In genomic region chr2:177921726-177922125, GRCh38 we compare ENCODE assay signal across 35 cellular contexts.
"Had no signal": no experiment of that assay in that cellular context is flagged by ENCODE, and none has a peak within 500 bp of the region (broad histone marks: within the 10 kb centered on the region; RNA-seq: fewer than 3 reads in every experiment).

No MANE protein-coding gene starts in this region.

- H3K36me3 Mint-ChIP-seq: activated CD4-positive, alpha-beta memory T cell treated with anti-CD3 and anti-CD28 coated beads for 36 hours; activated naive CD8-positive, alpha-beta T cell had no signal

- H3K9me3 Mint-ChIP-seq: activated B cell treated with CpG ODN at 0.5 μM for 24 hours; activated CD4-positive, alpha-beta memory T cell treated with anti-CD3 and anti-CD28 coated beads for 36 hours; activated naive CD4-positive, alpha-beta T cell treated with anti-CD3 and anti-CD28 coated beads for 36 hours; activated naive CD8-positive, alpha-beta T cell treated with anti-CD3 and anti-CD28 coated beads, Interleukin-2, amount 50 U/mL, for 24 hours; activated T-cell treated with anti-CD3 and anti-CD28 coated beads, Interleukin-2, amount 50 U/mL, for 4 hours; activated T-helper 1 cell treated with anti-CD3 and anti-CD28 coated beads, Interleukin-12 subunit alpha, Interleukin-12 subunit beta, Interleukin-2, Interleukin-4 antibody, amounts not matched to agents 30 ng/mL and 10 ng/mL and 1 ng/mL, durations not matched to agents 14 hours and 24 hours and 36 hours had no signal

- ATAC-seq: activated naive CD8-positive, alpha-beta T cell treated with anti-CD3 and anti-CD28 coated beads, Interleukin-2, amount 50 U/mL, for 24 hours; activated T-cell treated with anti-CD3 and anti-CD28 coated beads, Interleukin-2, amount 50 U/mL, for 4 hours; PC-3; Right ventricle myocardium inferior had no signal

- H3K4me1 Mint-ChIP-seq: activated B cell treated with CpG ODN at 0.5 μM for 24 hours; activated naive CD8-positive, alpha-beta T cell treated with anti-CD3 and anti-CD28 coated beads, Interleukin-2, amount 50 U/mL, for 24 hours had no signal

- H3K4me3 Mint-ChIP-seq: activated B cell treated with CpG ODN at 0.5 μM for 24 hours; activated CD4-positive, alpha-beta memory T cell treated with anti-CD3 and anti-CD28 coated beads for 36 hours; activated naive CD4-positive, alpha-beta T cell treated with anti-CD3 and anti-CD28 coated beads for 36 hours; activated naive CD8-positive, alpha-beta T cell; activated naive CD8-positive, alpha-beta T cell treated with anti-CD3 and anti-CD28 coated beads, Interleukin-2, amount 50 U/mL, for 24 hours; activated T-cell treated with anti-CD3 and anti-CD28 coated beads, Interleukin-2, amount 50 U/mL, for 4 hours; activated T-helper 1 cell treated with anti-CD3 and anti-CD28 coated beads, Interleukin-12 subunit alpha, Interleukin-12 subunit beta, Interleukin-2, Interleukin-4 antibody, amounts not matched to agents 30 ng/mL and 10 ng/mL and 1 ng/mL, durations not matched to agents 14 hours and 24 hours and 36 hours had no signal

- H3K27ac ChIP-seq: brain microvascular endothelial cell, RWPE1, VCaP had no signal

- H3K27me3 ChIP-seq: brain microvascular endothelial cell had no signal

- H3K27ac Mint-ChIP-seq: activated B cell treated with CpG ODN at 0.5 μM for 24 hours; activated CD4-positive, alpha-beta memory T cell treated with anti-CD3 and anti-CD28 coated beads for 36 hours; activated naive CD4-positive, alpha-beta T cell treated with anti-CD3 and anti-CD28 coated beads for 36 hours; activated naive CD8-positive, alpha-beta T cell; activated naive CD8-positive, alpha-beta T cell treated with anti-CD3 and anti-CD28 coated beads, Interleukin-2, amount 50 U/mL, for 24 hours; activated T-helper 1 cell treated with anti-CD3 and anti-CD28 coated beads, Interleukin-12 subunit alpha, Interleukin-12 subunit beta, Interleukin-2, Interleukin-4 antibody, amounts not matched to agents 30 ng/mL and 10 ng/mL and 1 ng/mL, durations not matched to agents 14 hours and 24 hours and 36 hours had no signal

- DNase-seq: activated B cell treated with CpG ODN at 0.5 μM for 24 hours; activated CD4-positive, alpha-beta memory T cell treated with anti-CD3 and anti-CD28 coated beads for 36 hours; activated CD4-positive, alpha-beta T cell treated with anti-CD3 and anti-CD28 coated beads for 4 hours; activated CD4-positive, alpha-beta T cell treated with anti-CD3 and anti-CD28 coated beads, Interleukin-2, amount 50 U/mL, for 1 hour; activated CD4-positive, CD25-positive, alpha-beta regulatory T cell treated with anti-CD3 and anti-CD28 coated beads, Interleukin-2, amount 50 U/mL, for 72 hours; activated CD8-positive, alpha-beta memory T cell treated with anti-CD3 and anti-CD28 coated beads, Interleukin-2, amount 50 U/mL, for 4 hours; activated gamma-delta T cell treated with Interleukin-2 at 50 U/mL for 16 hours; activated naive CD4-positive, alpha-beta T cell treated with anti-CD3 and anti-CD28 coated beads for 36 hours; activated naive CD8-positive, alpha-beta T cell treated with anti-CD3 and anti-CD28 coated beads, Interleukin-2, amount 50 U/mL, for 24 hours; activated T-cell treated with anti-CD3 and anti-CD28 coated beads for 4 hours; activated T-cell treated with anti-CD3 and anti-CD28 coated beads, Interleukin-2, amount 50 U/mL, for 4 hours; anterior cingulate cortex; brain microvascular endothelial cell; central memory CD4-positive, alpha-beta T cell; NCI-H1105; NCI-H1417 treated with DMSO at 0.1 percent for 48 hours; NCI-H187 treated with DMSO at 0.1 percent for 48 hours; NCI-H2081; NCI-H2171 treated with DMSO at 0.1 percent for 48 hours; NCI-H2227 treated with DMSO at 0.1 percent for 48 hours; NCI-H446; NCI-H510A treated with DMSO at 0.1 percent for 48 hours; NCI-H69; NK-92 treated with Interleukin-12 subunit alpha and Interleukin-12 subunit beta, amount 100 ng/mL, for 24 hours; PC-3; SIG-M5; SW 1271; T-helper 1 cell; T-helper 2 cell; T-helper 9 cell had no signal

- H3K36me3 ChIP-seq: brain microvascular endothelial cell had no signal
